In the genomic region with DNA sequence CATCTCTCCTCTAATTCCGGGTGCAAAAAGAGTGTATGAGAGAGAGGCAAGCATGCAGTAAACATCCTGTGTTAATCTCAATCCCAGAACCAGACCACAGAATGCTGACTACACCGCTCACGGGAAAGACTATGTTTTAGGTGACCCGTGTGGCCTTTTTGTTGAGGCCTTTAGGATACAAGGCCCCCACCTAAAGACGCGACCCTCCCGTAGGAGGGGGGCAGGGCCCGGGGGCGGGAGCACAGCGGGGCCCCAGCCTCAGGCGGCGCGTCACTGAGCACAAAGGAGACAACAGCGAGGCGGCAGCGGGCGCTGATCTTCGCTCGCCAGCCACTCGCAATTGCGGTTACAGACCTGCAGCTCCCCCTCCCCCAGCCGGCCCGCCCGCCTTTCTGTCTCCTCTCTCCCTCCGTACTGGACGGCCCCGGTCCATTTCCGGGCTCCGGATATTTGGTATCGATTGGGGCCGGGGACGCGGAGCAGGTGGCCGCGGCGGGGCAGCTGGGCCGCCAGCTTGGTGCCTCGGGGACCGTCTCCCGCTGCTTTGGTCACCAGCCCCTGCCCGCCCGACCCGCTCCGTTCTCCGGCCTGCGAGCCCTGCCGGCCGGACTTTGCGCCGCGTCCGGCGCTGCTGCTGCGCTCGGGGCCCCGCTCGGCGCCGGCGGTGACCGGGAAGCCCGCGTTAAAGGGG, we compare ENCODE assay signal across 1 cellular context.
TF ChIP-seq lines count a peak whose summit lies in the region.

A gene with protein sequence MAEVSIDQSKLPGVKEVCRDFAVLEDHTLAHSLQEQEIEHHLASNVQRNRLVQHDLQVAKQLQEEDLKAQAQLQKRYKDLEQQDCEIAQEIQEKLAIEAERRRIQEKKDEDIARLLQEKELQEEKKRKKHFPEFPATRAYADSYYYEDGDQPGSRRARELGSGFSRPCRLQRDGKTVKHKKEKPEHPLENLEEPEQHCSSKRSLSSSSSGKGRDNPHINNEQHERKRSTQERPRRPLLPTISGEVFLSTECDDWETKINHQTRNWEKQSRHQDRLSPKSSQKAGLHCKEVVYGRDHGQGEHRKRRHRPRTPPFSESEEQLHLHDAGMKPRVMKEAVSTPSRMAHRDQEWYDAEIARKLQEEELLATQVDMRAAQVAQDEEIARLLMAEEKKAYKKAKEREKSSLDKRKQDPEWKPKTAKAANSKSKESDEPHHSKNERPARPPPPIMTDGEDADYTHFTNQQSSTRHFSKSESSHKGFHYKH (plus strand): TSS at position 432 of the 691 bp plus-strand sequence. CDS start 281 bp downstream, outside the sequence.

TF ChIP-seq in HepG2, 621 proteins besides CTCF, POLR2A, EP300 and RAD21 (continued from another document and continues in another):
- TF ChIP-seq, protein P1, sequence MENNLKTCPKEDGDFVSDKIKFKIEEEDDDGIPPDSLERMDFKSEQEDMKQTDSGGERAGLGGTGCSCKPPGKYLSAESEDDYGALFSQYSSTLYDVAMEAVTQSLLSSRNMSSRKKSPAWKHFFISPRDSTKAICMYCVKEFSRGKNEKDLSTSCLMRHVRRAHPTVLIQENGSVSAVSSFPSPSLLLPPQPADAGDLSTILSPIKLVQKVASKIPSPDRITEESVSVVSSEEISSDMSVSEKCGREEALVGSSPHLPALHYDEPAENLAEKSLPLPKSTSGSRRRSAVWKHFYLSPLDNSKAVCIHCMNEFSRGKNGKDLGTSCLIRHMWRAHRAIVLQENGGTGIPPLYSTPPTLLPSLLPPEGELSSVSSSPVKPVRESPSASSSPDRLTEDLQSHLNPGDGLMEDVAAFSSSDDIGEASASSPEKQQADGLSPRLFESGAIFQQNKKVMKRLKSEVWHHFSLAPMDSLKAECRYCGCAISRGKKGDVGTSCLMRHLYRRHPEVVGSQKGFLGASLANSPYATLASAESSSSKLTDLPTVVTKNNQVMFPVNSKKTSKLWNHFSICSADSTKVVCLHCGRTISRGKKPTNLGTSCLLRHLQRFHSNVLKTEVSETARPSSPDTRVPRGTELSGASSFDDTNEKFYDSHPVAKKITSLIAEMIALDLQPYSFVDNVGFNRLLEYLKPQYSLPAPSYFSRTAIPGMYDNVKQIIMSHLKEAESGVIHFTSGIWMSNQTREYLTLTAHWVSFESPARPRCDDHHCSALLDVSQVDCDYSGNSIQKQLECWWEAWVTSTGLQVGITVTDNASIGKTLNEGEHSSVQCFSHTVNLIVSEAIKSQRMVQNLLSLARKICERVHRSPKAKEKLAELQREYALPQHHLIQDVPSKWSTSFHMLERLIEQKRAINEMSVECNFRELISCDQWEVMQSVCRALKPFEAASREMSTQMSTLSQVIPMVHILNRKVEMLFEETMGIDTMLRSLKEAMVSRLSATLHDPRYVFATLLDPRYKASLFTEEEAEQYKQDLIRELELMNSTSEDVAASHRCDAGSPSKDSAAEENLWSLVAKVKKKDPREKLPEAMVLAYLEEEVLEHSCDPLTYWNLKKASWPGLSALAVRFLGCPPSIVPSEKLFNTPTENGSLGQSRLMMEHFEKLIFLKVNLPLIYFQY (CRISPR knock-in tag; IDR thresholded peaks at IDR 0.05; ENCODE audit: borderline replicate concordance) = peak; percentile 98
- TF ChIP-seq KDM5B (CRISPR knock-in tag; IDR thresholded peaks at IDR 0.05; ENCODE audit: borderline replicate concordance) = peak; percentile 85
- TF ChIP-seq SRF (IDR thresholded peaks at IDR 0.05; ENCODE audit: low read depth, low read length) = no peak
- TF ChIP-seq ZNF274 (CRISPR knock-in tag; IDR thresholded peaks at IDR 0.05) = no peak
- TF ChIP-seq, protein P2, sequence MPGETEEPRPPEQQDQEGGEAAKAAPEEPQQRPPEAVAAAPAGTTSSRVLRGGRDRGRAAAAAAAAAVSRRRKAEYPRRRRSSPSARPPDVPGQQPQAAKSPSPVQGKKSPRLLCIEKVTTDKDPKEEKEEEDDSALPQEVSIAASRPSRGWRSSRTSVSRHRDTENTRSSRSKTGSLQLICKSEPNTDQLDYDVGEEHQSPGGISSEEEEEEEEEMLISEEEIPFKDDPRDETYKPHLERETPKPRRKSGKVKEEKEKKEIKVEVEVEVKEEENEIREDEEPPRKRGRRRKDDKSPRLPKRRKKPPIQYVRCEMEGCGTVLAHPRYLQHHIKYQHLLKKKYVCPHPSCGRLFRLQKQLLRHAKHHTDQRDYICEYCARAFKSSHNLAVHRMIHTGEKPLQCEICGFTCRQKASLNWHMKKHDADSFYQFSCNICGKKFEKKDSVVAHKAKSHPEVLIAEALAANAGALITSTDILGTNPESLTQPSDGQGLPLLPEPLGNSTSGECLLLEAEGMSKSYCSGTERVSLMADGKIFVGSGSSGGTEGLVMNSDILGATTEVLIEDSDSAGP (CRISPR knock-in tag; IDR thresholded peaks at IDR 0.05; ENCODE audit: borderline replicate concordance) = no peak
- TF ChIP-seq, protein P3, sequence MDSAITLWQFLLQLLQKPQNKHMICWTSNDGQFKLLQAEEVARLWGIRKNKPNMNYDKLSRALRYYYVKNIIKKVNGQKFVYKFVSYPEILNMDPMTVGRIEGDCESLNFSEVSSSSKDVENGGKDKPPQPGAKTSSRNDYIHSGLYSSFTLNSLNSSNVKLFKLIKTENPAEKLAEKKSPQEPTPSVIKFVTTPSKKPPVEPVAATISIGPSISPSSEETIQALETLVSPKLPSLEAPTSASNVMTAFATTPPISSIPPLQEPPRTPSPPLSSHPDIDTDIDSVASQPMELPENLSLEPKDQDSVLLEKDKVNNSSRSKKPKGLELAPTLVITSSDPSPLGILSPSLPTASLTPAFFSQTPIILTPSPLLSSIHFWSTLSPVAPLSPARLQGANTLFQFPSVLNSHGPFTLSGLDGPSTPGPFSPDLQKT (CRISPR knock-in tag; IDR thresholded peaks at IDR 0.05; ENCODE audit: borderline replicate concordance) = no peak
- no peak; the same call in 1 of the 2 replicates for TF ChIP-seq TOPORS (CRISPR knock-in tag; IDR thresholded peaks at IDR 0.05)
- TF ChIP-seq ZNF383 (CRISPR knock-in tag; IDR thresholded peaks at IDR 0.05; ENCODE audit: borderline replicate concordance) = no peak
- peak; percentile 68; the same call in 1 of the 3 replicates for TF ChIP-seq MXI1 (IDR thresholded peaks at IDR 0.05; ENCODE audit: borderline replicate concordance, low read depth, low read length)
- TF ChIP-seq EZH2 (conservative IDR thresholded peaks at IDR 0.05; ENCODE audit: low read depth, low read length) = no peak
- peak; percentile 86 for TF ChIP-seq THAP11 (CRISPR knock-in tag; IDR thresholded peaks at IDR 0.05)
- no peak for TF ChIP-seq NCOA1 (CRISPR knock-in tag; IDR thresholded peaks at IDR 0.05)
- TF ChIP-seq ASH2L (IDR thresholded peaks at IDR 0.05; ENCODE audit: insufficient read length, low read depth, low read length) = peak; percentile 86
- peak; percentile 39; the same call in 1 of the 2 replicates for TF ChIP-seq ZBTB7A (CRISPR knock-in tag; IDR thresholded peaks at IDR 0.05)
- peak in 1 of 2 experiments; percentile 94; a peak in 2 of 4 replicates for TF ChIP-seq KLF16 (CRISPR knock-in tag; IDR thresholded peaks at IDR 0.05)
- no peak for TF ChIP-seq MIER2 (CRISPR knock-in tag; IDR thresholded peaks at IDR 0.05)
- TF ChIP-seq REXO4 (CRISPR knock-in tag; IDR thresholded peaks at IDR 0.05; ENCODE audit: borderline replicate concordance) = no peak; the same call in 1 of the 2 replicates
- TF ChIP-seq, protein P4, sequence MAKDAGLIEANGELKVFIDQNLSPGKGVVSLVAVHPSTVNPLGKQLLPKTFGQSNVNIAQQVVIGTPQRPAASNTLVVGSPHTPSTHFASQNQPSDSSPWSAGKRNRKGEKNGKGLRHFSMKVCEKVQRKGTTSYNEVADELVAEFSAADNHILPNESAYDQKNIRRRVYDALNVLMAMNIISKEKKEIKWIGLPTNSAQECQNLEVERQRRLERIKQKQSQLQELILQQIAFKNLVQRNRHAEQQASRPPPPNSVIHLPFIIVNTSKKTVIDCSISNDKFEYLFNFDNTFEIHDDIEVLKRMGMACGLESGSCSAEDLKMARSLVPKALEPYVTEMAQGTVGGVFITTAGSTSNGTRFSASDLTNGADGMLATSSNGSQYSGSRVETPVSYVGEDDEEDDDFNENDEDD (CRISPR knock-in tag; IDR thresholded peaks at IDR 0.05; ENCODE audit: borderline replicate concordance) = peak; percentile 28; the same call in 1 of the 2 replicates
- peak; percentile 60; the same call in 1 of the 2 replicates for TF ChIP-seq JUND (CRISPR knock-in tag; IDR thresholded peaks at IDR 0.05)
- TF ChIP-seq, protein P5, sequence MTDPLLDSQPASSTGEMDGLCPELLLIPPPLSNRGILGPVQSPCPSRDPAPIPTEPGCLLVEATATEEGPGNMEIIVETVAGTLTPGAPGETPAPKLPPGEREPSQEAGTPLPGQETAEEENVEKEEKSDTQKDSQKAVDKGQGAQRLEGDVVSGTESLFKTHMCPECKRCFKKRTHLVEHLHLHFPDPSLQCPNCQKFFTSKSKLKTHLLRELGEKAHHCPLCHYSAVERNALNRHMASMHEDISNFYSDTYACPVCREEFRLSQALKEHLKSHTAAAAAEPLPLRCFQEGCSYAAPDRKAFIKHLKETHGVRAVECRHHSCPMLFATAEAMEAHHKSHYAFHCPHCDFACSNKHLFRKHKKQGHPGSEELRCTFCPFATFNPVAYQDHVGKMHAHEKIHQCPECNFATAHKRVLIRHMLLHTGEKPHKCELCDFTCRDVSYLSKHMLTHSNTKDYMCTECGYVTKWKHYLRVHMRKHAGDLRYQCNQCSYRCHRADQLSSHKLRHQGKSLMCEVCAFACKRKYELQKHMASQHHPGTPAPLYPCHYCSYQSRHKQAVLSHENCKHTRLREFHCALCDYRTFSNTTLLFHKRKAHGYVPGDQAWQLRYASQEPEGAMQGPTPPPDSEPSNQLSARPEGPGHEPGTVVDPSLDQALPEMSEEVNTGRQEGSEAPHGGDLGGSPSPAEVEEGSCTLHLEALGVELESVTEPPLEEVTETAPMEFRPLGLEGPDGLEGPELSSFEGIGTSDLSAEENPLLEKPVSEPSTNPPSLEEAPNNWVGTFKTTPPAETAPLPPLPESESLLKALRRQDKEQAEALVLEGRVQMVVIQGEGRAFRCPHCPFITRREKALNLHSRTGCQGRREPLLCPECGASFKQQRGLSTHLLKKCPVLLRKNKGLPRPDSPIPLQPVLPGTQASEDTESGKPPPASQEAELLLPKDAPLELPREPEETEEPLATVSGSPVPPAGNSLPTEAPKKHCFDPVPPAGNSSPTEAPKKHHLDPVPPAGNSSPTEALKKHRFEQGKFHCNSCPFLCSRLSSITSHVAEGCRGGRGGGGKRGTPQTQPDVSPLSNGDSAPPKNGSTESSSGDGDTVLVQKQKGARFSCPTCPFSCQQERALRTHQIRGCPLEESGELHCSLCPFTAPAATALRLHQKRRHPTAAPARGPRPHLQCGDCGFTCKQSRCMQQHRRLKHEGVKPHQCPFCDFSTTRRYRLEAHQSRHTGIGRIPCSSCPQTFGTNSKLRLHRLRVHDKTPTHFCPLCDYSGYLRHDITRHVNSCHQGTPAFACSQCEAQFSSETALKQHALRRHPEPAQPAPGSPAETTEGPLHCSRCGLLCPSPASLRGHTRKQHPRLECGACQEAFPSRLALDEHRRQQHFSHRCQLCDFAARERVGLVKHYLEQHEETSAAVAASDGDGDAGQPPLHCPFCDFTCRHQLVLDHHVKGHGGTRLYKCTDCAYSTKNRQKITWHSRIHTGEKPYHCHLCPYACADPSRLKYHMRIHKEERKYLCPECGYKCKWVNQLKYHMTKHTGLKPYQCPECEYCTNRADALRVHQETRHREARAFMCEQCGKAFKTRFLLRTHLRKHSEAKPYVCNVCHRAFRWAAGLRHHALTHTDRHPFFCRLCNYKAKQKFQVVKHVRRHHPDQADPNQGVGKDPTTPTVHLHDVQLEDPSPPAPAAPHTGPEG (CRISPR knock-in tag; IDR thresholded peaks at IDR 0.05) = peak; percentile 98
- TF ChIP-seq ZNF883 (CRISPR knock-in tag; IDR thresholded peaks at IDR 0.05; ENCODE audit: not compliant biosample characterization) = no peak
- TF ChIP-seq ERF (CRISPR knock-in tag; IDR thresholded peaks at IDR 0.05) = peak; percentile 94
- no peak; the same call in 1 of the 2 replicates for TF ChIP-seq ZNF234 (CRISPR knock-in tag; conservative IDR thresholded peaks at IDR 0.05)
- peak; percentile 41; the same call in 1 of the 2 replicates for TF ChIP-seq KDM1A (CRISPR knock-in tag; IDR thresholded peaks at IDR 0.05)
- TF ChIP-seq, protein P6, sequence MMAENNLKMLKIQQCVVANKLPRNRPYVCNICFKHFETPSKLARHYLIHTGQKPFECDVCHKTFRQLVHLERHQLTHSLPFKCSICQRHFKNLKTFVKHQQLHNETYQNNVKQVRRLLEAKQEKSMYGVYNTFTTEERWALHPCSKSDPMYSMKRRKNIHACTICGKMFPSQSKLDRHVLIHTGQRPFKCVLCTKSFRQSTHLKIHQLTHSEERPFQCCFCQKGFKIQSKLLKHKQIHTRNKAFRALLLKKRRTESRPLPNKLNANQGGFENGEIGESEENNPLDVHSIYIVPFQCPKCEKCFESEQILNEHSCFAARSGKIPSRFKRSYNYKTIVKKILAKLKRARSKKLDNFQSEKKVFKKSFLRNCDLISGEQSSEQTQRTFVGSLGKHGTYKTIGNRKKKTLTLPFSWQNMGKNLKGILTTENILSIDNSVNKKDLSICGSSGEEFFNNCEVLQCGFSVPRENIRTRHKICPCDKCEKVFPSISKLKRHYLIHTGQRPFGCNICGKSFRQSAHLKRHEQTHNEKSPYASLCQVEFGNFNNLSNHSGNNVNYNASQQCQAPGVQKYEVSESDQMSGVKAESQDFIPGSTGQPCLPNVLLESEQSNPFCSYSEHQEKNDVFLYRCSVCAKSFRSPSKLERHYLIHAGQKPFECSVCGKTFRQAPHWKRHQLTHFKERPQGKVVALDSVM (CRISPR knock-in tag; IDR thresholded peaks at IDR 0.05) = no peak
- TF ChIP-seq, protein P7, sequence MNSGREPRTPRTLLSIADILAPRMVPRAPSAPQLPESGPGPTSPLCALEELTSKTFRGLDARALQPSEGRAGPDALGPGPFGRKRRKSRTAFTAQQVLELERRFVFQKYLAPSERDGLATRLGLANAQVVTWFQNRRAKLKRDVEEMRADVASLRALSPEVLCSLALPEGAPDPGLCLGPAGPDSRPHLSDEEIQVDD (CRISPR knock-in tag; IDR thresholded peaks at IDR 0.05; ENCODE audit: borderline replicate concordance) = peak; percentile 84; the same call in 1 of the 2 replicates
- TF ChIP-seq ARID2 (CRISPR knock-in tag; IDR thresholded peaks at IDR 0.05; ENCODE audit: borderline replicate concordance) = 0 out of 2 replicates have a peak, but pooled peaks have one; percentile 25
- peak; percentile 92 for TF ChIP-seq RBFOX2 (IDR thresholded peaks at IDR 0.05; ENCODE audit: low read depth, low read length)
- TF ChIP-seq, protein P8, sequence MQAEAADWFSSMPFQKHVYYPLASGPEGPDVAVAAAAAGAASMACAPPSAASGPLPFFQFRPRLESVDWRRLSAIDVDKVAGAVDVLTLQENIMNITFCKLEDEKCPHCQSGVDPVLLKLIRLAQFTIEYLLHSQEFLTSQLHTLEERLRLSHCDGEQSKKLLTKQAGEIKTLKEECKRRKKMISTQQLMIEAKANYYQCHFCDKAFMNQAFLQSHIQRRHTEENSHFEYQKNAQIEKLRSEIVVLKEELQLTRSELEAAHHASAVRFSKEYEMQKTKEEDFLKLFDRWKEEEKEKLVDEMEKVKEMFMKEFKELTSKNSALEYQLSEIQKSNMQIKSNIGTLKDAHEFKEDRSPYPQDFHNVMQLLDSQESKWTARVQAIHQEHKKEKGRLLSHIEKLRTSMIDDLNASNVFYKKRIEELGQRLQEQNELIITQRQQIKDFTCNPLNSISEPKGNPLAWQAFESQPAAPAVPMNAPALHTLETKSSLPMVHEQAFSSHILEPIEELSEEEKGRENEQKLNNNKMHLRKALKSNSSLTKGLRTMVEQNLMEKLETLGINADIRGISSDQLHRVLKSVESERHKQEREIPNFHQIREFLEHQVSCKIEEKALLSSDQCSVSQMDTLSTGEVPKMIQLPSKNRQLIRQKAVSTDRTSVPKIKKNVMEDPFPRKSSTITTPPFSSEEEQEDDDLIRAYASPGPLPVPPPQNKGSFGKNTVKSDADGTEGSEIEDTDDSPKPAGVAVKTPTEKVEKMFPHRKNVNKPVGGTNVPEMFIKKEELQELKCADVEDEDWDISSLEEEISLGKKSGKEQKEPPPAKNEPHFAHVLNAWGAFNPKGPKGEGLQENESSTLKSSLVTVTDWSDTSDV (CRISPR knock-in tag; IDR thresholded peaks at IDR 0.05) = no peak
- TF ChIP-seq EEA1 (CRISPR knock-in tag; IDR thresholded peaks at IDR 0.05; ENCODE audit: borderline replicate concordance) = peak; percentile 91; the same call in 1 of the 2 replicates
- no peak for TF ChIP-seq NFRKB (IDR thresholded peaks at IDR 0.05)
- TF ChIP-seq SIN3B (IDR thresholded peaks at IDR 0.05; ENCODE audit: low read length) = no peak
